Comparison of ENCODE assay signal across 9 cellular contexts in the genomic region with DNA sequence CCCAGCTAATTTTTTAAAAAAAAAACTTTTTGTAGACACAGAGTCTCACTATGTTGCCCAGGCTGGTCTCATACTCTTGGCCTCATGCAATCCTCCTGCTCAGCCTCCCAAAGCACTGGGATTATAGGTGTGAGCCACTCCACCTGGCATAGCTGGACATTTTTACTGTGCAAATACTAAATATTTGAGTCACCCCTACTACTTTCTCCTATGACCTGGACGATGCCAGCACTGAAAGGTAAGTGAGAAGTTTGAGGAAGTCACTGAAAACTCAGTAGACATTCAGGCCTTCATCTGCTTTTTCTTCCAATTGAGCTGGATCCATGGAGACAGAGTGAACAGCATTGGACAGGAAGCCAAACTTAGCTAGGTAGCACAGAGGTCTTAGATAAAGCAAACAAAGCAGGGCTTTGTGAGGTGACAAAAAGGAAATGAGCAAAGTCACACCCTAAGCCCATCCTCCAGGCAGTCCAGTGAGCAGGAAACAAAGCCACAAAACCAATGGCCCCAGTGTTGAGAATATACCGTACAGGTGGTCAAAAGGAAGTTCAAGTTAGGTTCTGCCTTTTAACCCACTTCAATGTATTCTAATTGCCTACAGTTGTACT.
A peak's percentile ranks its signal among the peaks of the same experiment; 100 is the strongest.
DNase-seq lines count a peak whose midpoint lies in the region; ATAC-seq and TF ChIP-seq lines count a peak whose summit lies in the region.
"Had no signal": no experiment of that assay in that cellular context is flagged by ENCODE, and none has a peak within 500 bp of the region (broad histone marks: within the 10 kb centered on the region; RNA-seq: fewer than 3 reads in every experiment).

No MANE protein-coding gene starts in this region.

- H3K4me3 Mint-ChIP-seq in activated T-cell treated with anti-CD3 and anti-CD28 coated beads, Interleukin-2, amount 50 U/mL, for 72 hours = peak overlapping the region in 1 of 2 donors; percentile 23
- H3K4me3 Mint-ChIP-seq: brain had no signal

- DNase-seq in GM06990 (ENCODE audit: extremely low read depth, insufficient read length) = peak; percentile 45
- DNase-seq in activated T-cell treated with anti-CD3 and anti-CD28 coated beads, Interleukin-2, amount 50 U/mL, for 72 hours = peak; percentile 3 to 27
- no peak for DNase-seq in dedifferentiated amniotic fluid mesenchymal stem cell (ENCODE audit: extremely low spot score)
- no peak for DNase-seq in stimulated activated CD4-positive, alpha-beta T cell treated with anti-CD3 and anti-CD28 coated beads, Interleukin-4, amount 100 ng/mL, for 1 hour
- DNase-seq in activated CD8-positive, alpha-beta memory T cell treated with anti-CD3 and anti-CD28 coated beads for 24 hours = no peak
- no peak for DNase-seq in NCI-H510A (lab: John Stamatoyannopoulos, UW)

- H3K4me3 ChIP-seq in GM06990 (replicated peaks; ENCODE audit: low read depth, low read length) = no peak overlapping the region

- H3K9me3 Mint-ChIP-seq in activated T-cell treated with anti-CD3 and anti-CD28 coated beads, Interleukin-2, amount 50 U/mL, for 72 hours = no peaks in the 10 kb centered on the region
- H3K9me3 Mint-ChIP-seq: brain had no signal

- no peaks in the 10 kb centered on the region for H3K27me3 ChIP-seq in GM06990 (replicated peaks; ENCODE audit: control insufficient read depth, insufficient read depth, low read length)

- peak overlapping the region; percentile 39 for H3K27ac Mint-ChIP-seq in activated T-cell treated with anti-CD3 and anti-CD28 coated beads, Interleukin-2, amount 50 U/mL, for 72 hours
- H3K27ac Mint-ChIP-seq: brain had no signal

- ATAC-seq in GM19455 (IDR thresholded peaks at IDR 0.05; ENCODE audit: unreplicated experiment) (peak; percentile 96), HG03354 (IDR thresholded peaks at IDR 0.05; ENCODE audit: poor library complexity, severe bottlenecking, unreplicated experiment) (peak; percentile 93)
- peak; percentile 62 to 82 for ATAC-seq in activated T-cell treated with anti-CD3 and anti-CD28 coated beads, Interleukin-2, amount 50 U/mL, for 72 hours (replicated peaks in 1 of 2)

- peaks cover 33% of the 10 kb centered on the region for H3K4me1 Mint-ChIP-seq in activated T-cell treated with anti-CD3 and anti-CD28 coated beads, Interleukin-2, amount 50 U/mL, for 72 hours (ENCODE audit: low read depth)
- H3K4me1 Mint-ChIP-seq: brain had no signal

- no peaks in the 10 kb centered on the region for H3K36me3 ChIP-seq in GM06990 (ENCODE audit: control insufficient read depth, insufficient read depth, low read length)

- no peaks in the 10 kb centered on the region for H3K36me3 Mint-ChIP-seq in activated T-cell treated with anti-CD3 and anti-CD28 coated beads, Interleukin-2, amount 50 U/mL, for 72 hours (ENCODE audit: insufficient read depth in 2 of 2)
- H3K36me3 Mint-ChIP-seq: brain had no signal

- no peaks in the 10 kb centered on the region for H3K27me3 Mint-ChIP-seq in activated T-cell treated with anti-CD3 and anti-CD28 coated beads, Interleukin-2, amount 50 U/mL, for 72 hours (ENCODE audit: low read depth)
- H3K27me3 Mint-ChIP-seq: brain had no signal

- TF ChIP-seq CTCF in GM06990 (IDR thresholded peaks at IDR 0.05; ENCODE audit: insufficient read depth, low read length, poor library complexity, severe bottlenecking) = no peak

Comparison
In these comparisons a context has a peak if more than half of its experiments do, and no peak if none do; other contexts are left out.
1. DNase-seq: peak in GM06990 (single experiment) and activated T-cell treated with anti-CD3 and anti-CD28 coated beads, Interleukin-2, amount 50 U/mL, for 72 hours (2 of 2); none in dedifferentiated amniotic fluid mesenchymal stem cell (single experiment), stimulated activated CD4-positive, alpha-beta T cell treated with anti-CD3 and anti-CD28 coated beads, Interleukin-4, amount 100 ng/mL, for 1 hour (single experiment), activated CD8-positive, alpha-beta memory T cell treated with anti-CD3 and anti-CD28 coated beads for 24 hours (single experiment) and NCI-H510A (single experiment).
2. Peak in every context shown above with its lines, with median percentiles within 50 percentile points of each other: ATAC-seq.